ENCODE assay signal across 1 cellular context in genomic region chr12:99906786-99907185, GRCh38.
TF ChIP-seq lines count a peak whose summit lies in the region.

No MANE protein-coding gene starts in this region.

TF ChIP-seq in IMR-90, 13 proteins besides CTCF, POLR2A, EP300 and RAD21:
- no peak for TF ChIP-seq CHD1 (IDR thresholded peaks at IDR 0.05; ENCODE audit: low read depth, low read length)
- no peak for TF ChIP-seq ELK1 (IDR thresholded peaks at IDR 0.05; ENCODE audit: borderline replicate concordance, low read depth, low read length)
- no peak for TF ChIP-seq RFX5 (IDR thresholded peaks at IDR 0.05; ENCODE audit: low read depth, low read length)
- TF ChIP-seq MXI1 (IDR thresholded peaks at IDR 0.05; ENCODE audit: borderline replicate concordance, low read depth, low read length) = no peak
- TF ChIP-seq RCOR1 (IDR thresholded peaks at IDR 0.05; ENCODE audit: insufficient replicate concordance, low read length) = no peak
- TF ChIP-seq MAFK (IDR thresholded peaks at IDR 0.05; ENCODE audit: low read depth, low read length) = no peak
- no peak for TF ChIP-seq USF2 (IDR thresholded peaks at IDR 0.05; ENCODE audit: low read depth, low read length)
